ENCODE assay signal across 13 cellular contexts in genomic region chr17:76038050-76038449, GRCh38. TPM values are rescaled to one million over a fixed set of nuclear protein-coding genes. Genes with fewer than 3 reads are reported as not detected.
DNase-seq lines count a peak whose midpoint lies in the region; ATAC-seq and TF ChIP-seq lines count a peak whose summit lies in the region.
"Had no signal": no experiment of that assay in that cellular context is flagged by ENCODE, and none has a peak within 500 bp of the region (broad histone marks: within the 10 kb centered on the region; RNA-seq: fewer than 3 reads in every experiment).

No MANE protein-coding gene starts in this region.

- H3K4me1 Mint-ChIP-seq in WTC11 = peaks cover 20% of the 10 kb centered on the region
- H3K4me1 Mint-ChIP-seq in naive thymus-derived CD4-positive, alpha-beta T cell = peaks cover 0 to 21% (median 12%) of the 10 kb centered on the region in 7 donors

- no peak for ATAC-seq in WTC11
- no peak for ATAC-seq in naive thymus-derived CD4-positive, alpha-beta T cell
- ATAC-seq in left lobe of liver = no peak
- no peak for ATAC-seq in upper lobe of left lung (ENCODE audit: low FRiP score in 2 of 2)
- ATAC-seq: heart right ventricle had no signal

- no peak for TF ChIP-seq EP300 in upper lobe of left lung (IDR thresholded peaks at IDR 0.05)

- no peaks in the 10 kb centered on the region for H3K9me3 Mint-ChIP-seq in WTC11
- H3K9me3 Mint-ChIP-seq in naive thymus-derived CD4-positive, alpha-beta T cell = no peaks in the 10 kb centered on the region

- no peaks in the 10 kb centered on the region for H3K27me3 ChIP-seq in naive thymus-derived CD4-positive, alpha-beta T cell (ENCODE audit: control insufficient read depth in 2 of 2, insufficient read depth in 2 of 2, low read length in 2 of 2)
- no peaks in the 10 kb centered on the region for H3K27me3 ChIP-seq in upper lobe of left lung
- H3K27me3 ChIP-seq: heart right ventricle had no signal

- WGBS in upper lobe of left lung, 2 donors = 79 to 84% methylated on average over 3 of the region's 3 CpGs

- CTCF ChIA-PET in WTC11 (lab: Charles Lee) = interaction anchor here (3.0 kb wide), 1 partner anchor 33 kb away, joined by 13 read pairs; no protein-coding TSS in a partner anchor
- CTCF ChIA-PET in naive thymus-derived CD4-positive, alpha-beta T cell (lab: Charles Lee) = interaction anchor here (0.7 kb wide), 1 partner anchor 470 kb away, joined by 3 read pairs; no protein-coding TSS in a partner anchor

- no peak for TF ChIP-seq POLR2A in upper lobe of left lung (IDR thresholded peaks at IDR 0.05)

- H3K27ac ChIP-seq in naive thymus-derived CD4-positive, alpha-beta T cell (ENCODE audit: low read depth, low read length) = no peak overlapping the region
- no peak overlapping the region for H3K27ac ChIP-seq in upper lobe of left lung
- H3K27ac ChIP-seq: epithelial cell of prostate, heart right ventricle had no signal

- H3K9me3 ChIP-seq in naive thymus-derived CD4-positive, alpha-beta T cell (ENCODE audit: control insufficient read depth in 2 of 3, low read length in 3 of 3) = no peaks in the 10 kb centered on the region
- H3K9me3 ChIP-seq in upper lobe of left lung = no peaks in the 10 kb centered on the region
- H3K9me3 ChIP-seq: heart right ventricle had no signal

- intact Hi-C loops in naive thymus-derived CD4-positive, alpha-beta T cell (cut with micrococcal nuclease) = no loop called here

- POLR2A ChIA-PET in WTC11 (lab: Charles Lee) = no interaction called here
- POLR2A ChIA-PET in naive thymus-derived CD4-positive, alpha-beta T cell (lab: Charles Lee) = no interaction called here

- TF ChIP-seq CTCF in WTC11 (IDR thresholded peaks at IDR 0.05) (no peak), upper lobe of left lung (IDR thresholded peaks at IDR 0.05) (no peak)

- H3K27me3 Mint-ChIP-seq in WTC11 (ENCODE audit: low read depth) = no peaks in the 10 kb centered on the region
- no peaks in the 10 kb centered on the region for H3K27me3 Mint-ChIP-seq in naive thymus-derived CD4-positive, alpha-beta T cell

- peak overlapping the region; percentile 46 for H3K27ac Mint-ChIP-seq in WTC11
- peak overlapping the region in 5 of 9 donors; percentile 47 to 77 (median 62) for H3K27ac Mint-ChIP-seq in naive thymus-derived CD4-positive, alpha-beta T cell

- peak; percentile 50 for DNase-seq in EH (ENCODE audit: low read depth)
- DNase-seq in WTC11 (ENCODE audit: low spot score) = no peak
- no peak for DNase-seq in naive thymus-derived CD4-positive, alpha-beta T cell
- no peak for DNase-seq in left lobe of liver (ENCODE audit: low spot score)
- DNase-seq in HPDE6-E6E7 (ENCODE audit: extremely low spot score) = no peak
- DNase-seq in upper lobe of left lung = no peak
- DNase-seq: cerebellar nuclear complex, heart right ventricle, NCI-H1092, small intestine had no signal

- no peak overlapping the region for H3K4me3 ChIP-seq in naive thymus-derived CD4-positive, alpha-beta T cell (ENCODE audit: low read length)
- H3K4me3 ChIP-seq in upper lobe of left lung = no peak overlapping the region
- H3K4me3 ChIP-seq: heart right ventricle had no signal

- no peaks in the 10 kb centered on the region for H3K4me1 ChIP-seq in naive thymus-derived CD4-positive, alpha-beta T cell (ENCODE audit: control insufficient read depth in 2 of 2, insufficient read depth in 2 of 2, low read length in 2 of 2)
- no peaks in the 10 kb centered on the region for H3K4me1 ChIP-seq in upper lobe of left lung

- no peak overlapping the region for H3K4me3 Mint-ChIP-seq in WTC11
- H3K4me3 Mint-ChIP-seq in naive thymus-derived CD4-positive, alpha-beta T cell = no peak overlapping the region

- H3K36me3 ChIP-seq in naive thymus-derived CD4-positive, alpha-beta T cell (ENCODE audit: control insufficient read depth in 2 of 3, insufficient read depth in 3 of 3, low read length in 3 of 3) = peaks cover 13 to 55% (median 23%) of the 10 kb centered on the region in 3 experiments
- H3K36me3 ChIP-seq in upper lobe of left lung = peaks cover 30 to 56% (median 48%) of the 10 kb centered on the region in 4 donors

- peaks cover 36% of the 10 kb centered on the region for H3K36me3 Mint-ChIP-seq in WTC11
- peaks cover 6 to 39% (median 15%) of the 10 kb centered on the region in 5 donors for H3K36me3 Mint-ChIP-seq in naive thymus-derived CD4-positive, alpha-beta T cell

TF ChIP-seq in WTC11, 78 proteins besides CTCF, POLR2A, EP300 and RAD21:
- TF ChIP-seq STAT6 (CRISPR knock-in tag; conservative IDR thresholded peaks at IDR 0.05; ENCODE audit: low read depth) (no peak), FOXJ3 (CRISPR knock-in tag; IDR thresholded peaks at IDR 0.05; ENCODE audit: borderline replicate concordance) (no peak), HMGXB4 (CRISPR knock-in tag; IDR thresholded peaks at IDR 0.05) (no peak), GABPB1 (CRISPR knock-in tag; IDR thresholded peaks at IDR 0.05) (no peak), ZNF396 (CRISPR knock-in tag; IDR thresholded peaks at IDR 0.05; ENCODE audit: borderline replicate concordance) (no peak), ZNF219 (CRISPR knock-in tag; IDR thresholded peaks at IDR 0.05; ENCODE audit: borderline replicate concordance) (no peak)

RNA-seq across cellular contexts. Expression of gene EVPL, which starts 10.9 kb away (rescaled TPM):
- 0.46 to 1.3 TPM (median 0.62 TPM) in 3 replicates for total RNA-seq in WTC11 (2021)
- 1 to 10 TPM in 2 of 5 experiments, under 1 TPM in 3; 0.07 to 2.7 (median 0.39) TPM for total RNA-seq in naive thymus-derived CD4-positive, alpha-beta T cell
- polyA plus RNA-seq in naive thymus-derived CD4-positive, alpha-beta T cell = under 1 TPM in 1 of 2 donors, not detected in 1; 0.08 TPM
- 0.53 TPM for total RNA-seq in left lobe of liver
- 100 to 1,000 TPM in 1 of 6 donors, 10 to 100 TPM in 5; 47.5 to 142 (median 63.4) TPM for total RNA-seq in upper lobe of left lung
- total RNA-seq: HT1080 had no signal
- polyA plus RNA-seq: BJ had no signal

RNA-seq across cellular contexts. Expression of gene SRP68, which starts 34.3 kb away (rescaled TPM):
- total RNA-seq in WTC11 (2021) = 80.5 to 90.7 TPM (median 82.0 TPM) in 3 replicates
- total RNA-seq in naive thymus-derived CD4-positive, alpha-beta T cell = 100 to 1,000 TPM in 1 of 5 experiments, 10 to 100 TPM in 4; 70.8 to 105 (median 91.9) TPM
- 10 to 100 TPM; 69.6 to 94.0 TPM for polyA plus RNA-seq in naive thymus-derived CD4-positive, alpha-beta T cell
- 30.8 TPM for total RNA-seq in left lobe of liver
- total RNA-seq in upper lobe of left lung = 10 to 100 TPM; 41.8 to 68.2 (median 56.1) TPM

RNA-seq across cellular contexts. Expression of gene GALR2, which starts 36.5 kb away (rescaled TPM):
- 1.7 to 2.9 TPM (median 2.0 TPM) in 3 replicates for total RNA-seq in WTC11 (2021)
- total RNA-seq in naive thymus-derived CD4-positive, alpha-beta T cell = 1 to 10 TPM in 2 of 5 experiments, not detected in 3; 1.0 to 1.2 TPM
- under 1 TPM in 1 of 2 donors, not detected in 1; 0.13 TPM for polyA plus RNA-seq in naive thymus-derived CD4-positive, alpha-beta T cell
- not detected for total RNA-seq in left lobe of liver
- under 1 TPM in 1 of 6 donors, not detected in 5; 0.61 TPM for total RNA-seq in upper lobe of left lung
- total RNA-seq: heart right ventricle had no signal
- polyA plus RNA-seq: BJ had no signal

RNA-seq across cellular contexts. Expression of gene CDK3, which starts 37.4 kb away (rescaled TPM):
- total RNA-seq in WTC11 (2021) (9.5 to 11.3 TPM (median 10.2 TPM) in 3 replicates), left lobe of liver (3.6 TPM), upper lobe of left lung (10 to 100 TPM in 1 of 6 donors, 1 to 10 TPM in 5; 3.0 to 15.7 (median 7.0) TPM)
- total RNA-seq in naive thymus-derived CD4-positive, alpha-beta T cell = 1 to 10 TPM; 6.9 to 9.9 (median 9.1) TPM
- under 1 TPM; 0.28 to 0.55 TPM for polyA plus RNA-seq in naive thymus-derived CD4-positive, alpha-beta T cell

RNA-seq across cellular contexts. Expression of gene ZACN, which starts 40.9 kb away (rescaled TPM):
- total RNA-seq in WTC11 (2021) = 0.07 to 0.28 TPM (median 0.11 TPM) in 3 replicates
- 1 to 10 TPM in 1 of 5 experiments, under 1 TPM in 3, not detected in 1; 0.24 to 1.1 (median 0.28) TPM for total RNA-seq in naive thymus-derived CD4-positive, alpha-beta T cell
- polyA plus RNA-seq in naive thymus-derived CD4-positive, alpha-beta T cell = 1 to 10 TPM; 2.3 to 4.6 TPM
- total RNA-seq in left lobe of liver = not detected
- total RNA-seq in upper lobe of left lung = not detected
- total RNA-seq: heart right ventricle had no signal

Comparison
In these comparisons a context has a peak if more than half of its experiments do, and no peak if none do; other contexts are left out.
1. RNA of gene EVPL, which starts 10.9 kb away (total RNA-seq): 47.5 to 142 TPM in upper lobe of left lung; 0.46 to 1.3 TPM in WTC11, 0.53 TPM in left lobe of liver (single experiment) and 0.07 to 2.7 TPM in naive thymus-derived CD4-positive, alpha-beta T cell; every median in the first group is over 10 times any median in the second.